ENCODE assay signal across 8 cellular contexts in genomic region chr2:47070920-47071824, GRCh38.
A peak's percentile ranks its signal among the peaks of the same experiment; 100 is the strongest.
DNase-seq lines count a peak whose midpoint lies in the region; ATAC-seq and TF ChIP-seq lines count a peak whose summit lies in the region.

No MANE protein-coding gene starts in this region.

- no peak for TF ChIP-seq EP300 in suprapubic skin (IDR thresholded peaks at IDR 0.05)

- H3K4me1 ChIP-seq in suprapubic skin: peaks cover 80% of the 10 kb centered on the region

- H3K9me3 ChIP-seq in suprapubic skin: no peaks in the 10 kb centered on the region

- no peaks in the 10 kb centered on the region for H3K9me3 Mint-ChIP-seq in memory B cell

- TF ChIP-seq CTCF in AG10803 (conservative IDR thresholded peaks at IDR 0.05; ENCODE audit: low read length) (no peak), suprapubic skin (IDR thresholded peaks at IDR 0.05) (no peak)

- 68% methylated on average over 15 of the region's 15 CpGs for WGBS in suprapubic skin

- H3K27ac Mint-ChIP-seq in memory B cell: peak overlapping the region; percentile 95

- ATAC-seq in GM18909 (IDR thresholded peaks at IDR 0.05; ENCODE audit: poor library complexity, unreplicated experiment) (peak; percentile 83), HG03135 (IDR thresholded peaks at IDR 0.05; ENCODE audit: unreplicated experiment) (peak; percentile 78), memory B cell (ENCODE audit: low read depth) (peak; percentile 16)

- no peaks in the 10 kb centered on the region for H3K27me3 ChIP-seq in suprapubic skin

- peak overlapping the region; percentile 97 for H3K27ac ChIP-seq in caudate nucleus (ENCODE audit: low read depth, low read length)
- H3K27ac ChIP-seq in suprapubic skin: peak overlapping the region; percentile 84

- TF ChIP-seq POLR2A in suprapubic skin (IDR thresholded peaks at IDR 0.05): no peak

- DNase-seq in AG10803 (ENCODE audit: low read depth): peak; percentile 95
- peak; percentile 81 for DNase-seq in SKM-1 (lab: John Stamatoyannopoulos, UW; ENCODE audit: unreplicated experiment)
- DNase-seq in caudate nucleus (lab: John Stamatoyannopoulos, UW): peak in 14 of 61 donors; percentile 24 to 43 (median 33)
- DNase-seq in memory B cell (ENCODE audit: low spot score in 2 of 2): peak; percentile 12 to 31
- DNase-seq in suprapubic skin (ENCODE audit: low spot score in 2 of 2): peak; percentile 89 to 93
- DNase-seq in NCI-H187 (lab: John Stamatoyannopoulos, UW): no peak

- H3K4me3 ChIP-seq in AG10803 (ENCODE audit: low read length) (no peak overlapping the region), suprapubic skin (no peak overlapping the region)

- H3K36me3 ChIP-seq in suprapubic skin: no peaks in the 10 kb centered on the region

- peaks cover 40% of the 10 kb centered on the region for H3K4me1 Mint-ChIP-seq in memory B cell

- H3K36me3 Mint-ChIP-seq in memory B cell: peaks cover 10% of the 10 kb centered on the region

- no peaks in the 10 kb centered on the region for H3K27me3 Mint-ChIP-seq in memory B cell

- H3K4me3 Mint-ChIP-seq in memory B cell: peak overlapping the region; percentile 59

Comparison
In these comparisons a context has a peak if more than half of its experiments do, and no peak if none do; other contexts are left out.
1. DNase-seq: peak in AG10803 (single experiment), SKM-1 (single experiment), memory B cell (2 of 2) and suprapubic skin (2 of 2); none in NCI-H187 (0 of 2).
2. ATAC-seq: peak in every context shown above with its lines; median percentile 83 in GM18909; 78 in HG03135; 16 in memory B cell.